In the genomic region with DNA sequence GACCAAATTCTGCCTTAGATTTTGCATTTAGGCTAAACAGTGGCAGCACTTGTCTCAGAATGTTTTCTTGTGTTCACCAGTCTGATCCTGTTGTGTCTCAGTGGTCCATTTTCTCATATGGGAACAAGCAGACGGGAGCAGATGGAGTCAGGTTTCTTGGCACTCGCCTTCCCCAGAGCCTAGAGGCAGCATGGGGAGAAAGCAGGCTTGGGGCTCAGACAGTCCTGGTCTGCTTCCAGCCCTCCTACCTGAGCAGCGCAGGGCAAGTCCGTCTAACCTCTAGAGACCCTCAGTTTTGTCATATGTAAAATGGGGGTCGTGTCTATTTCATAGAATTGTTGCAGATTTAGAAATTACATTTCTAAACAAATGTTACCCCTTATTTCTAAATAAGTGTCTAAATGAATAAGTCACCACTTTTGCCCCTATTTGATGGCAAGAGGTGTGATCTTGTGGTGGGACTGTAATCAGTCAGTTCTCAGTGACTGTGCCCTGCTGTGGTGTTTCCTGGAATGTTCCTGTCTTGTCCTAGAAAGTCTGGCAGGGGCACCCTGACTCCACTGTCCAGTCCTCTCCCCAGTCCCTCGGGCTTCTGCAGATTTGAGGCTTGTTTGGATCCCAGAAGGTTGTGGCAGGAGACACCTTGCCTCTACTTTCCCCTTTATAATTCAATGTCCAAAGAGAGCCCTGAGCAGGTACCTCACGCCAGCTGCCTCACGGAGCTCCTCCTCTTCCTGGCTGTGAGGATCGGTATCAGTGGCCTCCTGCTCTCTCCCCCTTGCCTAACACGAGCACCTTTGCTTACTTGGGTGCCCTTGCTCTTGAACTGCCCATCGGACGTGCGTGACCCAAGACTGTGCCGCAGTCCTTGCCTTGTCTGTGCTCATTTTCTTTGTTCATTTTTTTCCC, we compare ENCODE assay signal across 25 cellular contexts. TPM values are rescaled to one million over a fixed set of nuclear protein-coding genes. Genes with fewer than 3 reads are reported as not detected.
A peak's percentile ranks its signal among the peaks of the same experiment; 100 is the strongest.
DNase-seq lines count a peak whose midpoint lies in the region; ATAC-seq and TF ChIP-seq lines count a peak whose summit lies in the region.
"Had no signal": no experiment of that assay in that cellular context is flagged by ENCODE, and none has a peak within 500 bp of the region (broad histone marks: within the 10 kb centered on the region; RNA-seq: fewer than 3 reads in every experiment).

No MANE protein-coding gene starts in this region.

- peaks cover 95% of the 10 kb centered on the region for H3K36me3 ChIP-seq in left ventricle myocardium inferior
- peaks cover 29% of the 10 kb centered on the region for H3K36me3 ChIP-seq in mesendoderm (ENCODE audit: control insufficient read depth, insufficient read depth, low read length)

- no peak overlapping the region for H3K56ac ChIP-seq in mesendoderm (ENCODE audit: low read length)

- no peak overlapping the region for H4K8ac ChIP-seq in mesendoderm (ENCODE audit: low read depth, low read length)

- WGBS in mesendoderm (ENCODE audit: extremely low coverage, insufficient coverage, low lambda C conversion rate) = no CpG with 5 or more reads among the region's 14 CpGs

- H3K18ac ChIP-seq in mesendoderm (ENCODE audit: low read length) = no peak overlapping the region

- H3K79me1 ChIP-seq in mesendoderm (ENCODE audit: low read length) = no peaks in the 10 kb centered on the region

- H3K4me1 ChIP-seq in left ventricle myocardium inferior = peaks cover 19% of the 10 kb centered on the region
- no peaks in the 10 kb centered on the region for H3K4me1 ChIP-seq in mesendoderm (ENCODE audit: control insufficient read depth, low read depth, low read length)
- H3K4me1 ChIP-seq: adrenal gland, thyroid gland had no signal

- H2BK120ac ChIP-seq in mesendoderm (ENCODE audit: low read depth, low read length) = no peak overlapping the region

- peaks cover 25% of the 10 kb centered on the region for H3K36me3 Mint-ChIP-seq in natural killer cell treated with Interleukin-12 subunit alpha and Interleukin-12 subunit beta and Interleukin-15 and Interleukin-18, amount 100 ng/mL, for 72 hours

- H3K27me3 Mint-ChIP-seq in natural killer cell treated with Interleukin-12 subunit alpha and Interleukin-12 subunit beta and Interleukin-15 and Interleukin-18, amount 100 ng/mL, for 72 hours = no peaks in the 10 kb centered on the region

- no peak overlapping the region for H3K4me2 ChIP-seq in mesendoderm (ENCODE audit: low read length)
- H3K4me2 ChIP-seq: smooth muscle cell had no signal

- H3K27ac Mint-ChIP-seq in natural killer cell treated with Interleukin-12 subunit alpha and Interleukin-12 subunit beta and Interleukin-15 and Interleukin-18, amount 100 ng/mL, for 72 hours = peak overlapping the region; percentile 27 to 45
- H3K27ac Mint-ChIP-seq: CD8-positive, alpha-beta T cell had no signal

- no peak for TF ChIP-seq CTCF in left ventricle myocardium inferior (IDR thresholded peaks at IDR 0.05; ENCODE audit: borderline replicate concordance)

- no peaks in the 10 kb centered on the region for H3K9me3 ChIP-seq in left ventricle myocardium inferior (replicated peaks)
- H3K9me3 ChIP-seq: adrenal gland, heart left ventricle, mucosa of descending colon, thyroid gland had no signal

- DNase-seq in left ventricle myocardium inferior (peak; percentile 6), Right ventricle myocardium inferior (ENCODE audit: missing footprints) (no peak), cerebellar cortex (ENCODE audit: low spot score) (peak; percentile 95), left lobe of liver (ENCODE audit: low spot score) (no peak), mesendoderm (no peak)
- no peak for DNase-seq in natural killer cell treated with Interleukin-12 subunit alpha and Interleukin-12 subunit beta and Interleukin-15 and Interleukin-18, amount 100 ng/mL, for 72 hours (ENCODE audit: low spot score)
- DNase-seq: activated effector memory CD4-positive, alpha-beta T cell treated with anti-CD3 and anti-CD28 coated beads, Interleukin-2, amount 50 U/mL, for 16 hours; adrenal gland; CD8-positive, alpha-beta T cell; DMS79 treated with DMSO at 0.1 percent for 48 hours; KBM-7; MM.1S; NCI-H1436 treated with DMSO at 0.1 percent for 48 hours; NCI-H226; NCI-H774; SHP77 treated with DMSO at 0.1 percent for 48 hours; stimulated activated naive CD4-positive, alpha-beta T cell; thyroid gland had no signal

- H2BK15ac ChIP-seq in mesendoderm (replicated peaks; ENCODE audit: low read depth) = no peak overlapping the region

- peaks cover 28 to 46% of the 10 kb centered on the region in 2 donors for H3K4me1 Mint-ChIP-seq in natural killer cell treated with Interleukin-12 subunit alpha and Interleukin-12 subunit beta and Interleukin-15 and Interleukin-18, amount 100 ng/mL, for 72 hours (ENCODE audit: low read depth in 2 of 2)

- H2BK5ac ChIP-seq in mesendoderm (ENCODE audit: low read length) = no peak overlapping the region

- H3K27ac ChIP-seq in left ventricle myocardium inferior (replicated peaks) (peak overlapping the region; percentile 51), mesendoderm (ENCODE audit: low read depth, low read length) (no peak overlapping the region)
- H3K27ac ChIP-seq: adrenal gland, thyroid gland had no signal

- no peak overlapping the region for H3K23ac ChIP-seq in mesendoderm (ENCODE audit: low read length)

- H3K4me3 Mint-ChIP-seq in natural killer cell treated with Interleukin-12 subunit alpha and Interleukin-12 subunit beta and Interleukin-15 and Interleukin-18, amount 100 ng/mL, for 72 hours = peak overlapping the region; percentile 81
- H3K4me3 Mint-ChIP-seq: CD8-positive, alpha-beta T cell had no signal

- intact Hi-C loops in left ventricle myocardium inferior (cut with micrococcal nuclease) (no loop called here), Right ventricle myocardium inferior (cut with DNase I) (no loop called here)

- H4K5ac ChIP-seq in mesendoderm (ENCODE audit: low read length) = no peak overlapping the region

- no peaks in the 10 kb centered on the region for H3K79me2 ChIP-seq in mesendoderm (ENCODE audit: control insufficient read depth, insufficient read depth, low read length)

- no peaks in the 10 kb centered on the region for H3K9me3 Mint-ChIP-seq in natural killer cell treated with Interleukin-12 subunit alpha and Interleukin-12 subunit beta and Interleukin-15 and Interleukin-18, amount 100 ng/mL, for 72 hours
- H3K9me3 Mint-ChIP-seq: CD8-positive, alpha-beta T cell had no signal

- no peak overlapping the region for H3K9ac ChIP-seq in mesendoderm (ENCODE audit: low read length)

- no peak for ATAC-seq in Right ventricle myocardium inferior
- peak; percentile 89 to 92 for ATAC-seq in natural killer cell treated with Interleukin-12 subunit alpha and Interleukin-12 subunit beta and Interleukin-15 and Interleukin-18, amount 100 ng/mL, for 72 hours
- no peak for ATAC-seq in GM19455 (IDR thresholded peaks at IDR 0.05; ENCODE audit: unreplicated experiment)
- ATAC-seq in left lobe of liver = no peak
- ATAC-seq: CD8-positive, alpha-beta T cell; GM12878; HCT116; mucosa of descending colon had no signal

- no peak overlapping the region for H2AK5ac ChIP-seq in mesendoderm (ENCODE audit: low read length)

- H3K27me3 ChIP-seq in left ventricle myocardium inferior (ENCODE audit: low read depth) = no peaks in the 10 kb centered on the region
- H3K27me3 ChIP-seq in mesendoderm (ENCODE audit: insufficient read depth, low read length, poor library complexity) = no peaks in the 10 kb centered on the region
- H3K27me3 ChIP-seq: adrenal gland, dorsolateral prefrontal cortex, heart left ventricle, thyroid gland had no signal

- H3K4me3 ChIP-seq in left ventricle myocardium inferior = no peak overlapping the region
- no peak overlapping the region for H3K4me3 ChIP-seq in mesendoderm (ENCODE audit: low read length)
- H3K4me3 ChIP-seq: adrenal gland, dorsolateral prefrontal cortex, GM12878, heart left ventricle, mucosa of descending colon, smooth muscle cell, thyroid gland had no signal

- no peak overlapping the region for H3K4ac ChIP-seq in mesendoderm (ENCODE audit: low read depth, low read length)

RNA-seq across cellular contexts. Expression of a gene that starts 28.1 kb away (rescaled TPM):
- total RNA-seq in left ventricle myocardium inferior = 0.44 TPM
- 0.51 TPM for total RNA-seq in Right ventricle myocardium inferior
- total RNA-seq in natural killer cell treated with Interleukin-12 subunit alpha and Interleukin-12 subunit beta and Interleukin-15 and Interleukin-18, amount 100 ng/mL, for 72 hours = 1 to 10 TPM; 1.8 to 2.0 TPM
- 1.1 TPM for total RNA-seq in left lobe of liver
- 0.14 TPM for polyA plus RNA-seq in mesendoderm (2013, experiment 1 of 2)
- polyA plus RNA-seq in mesendoderm (2013, experiment 2 of 2) = 0.15 TPM

Comparison
In these comparisons a context has a peak if more than half of its experiments do, and no peak if none do; other contexts are left out.
1. DNase-seq: peak in left ventricle myocardium inferior (single experiment) and cerebellar cortex (single experiment); none in Right ventricle myocardium inferior (single experiment), natural killer cell treated with Interleukin-12 subunit alpha and Interleukin-12 subunit beta and Interleukin-15 and Interleukin-18, amount 100 ng/mL, for 72 hours (single experiment), left lobe of liver (single experiment) and mesendoderm (single experiment).
2. ATAC-seq: peak in natural killer cell treated with Interleukin-12 subunit alpha and Interleukin-12 subunit beta and Interleukin-15 and Interleukin-18, amount 100 ng/mL, for 72 hours (2 of 2); none in Right ventricle myocardium inferior (single experiment), GM19455 (single experiment) and left lobe of liver (single experiment).